ENCODE assay signal across 1 cellular context in genomic region chr1:108559215-108560142, GRCh38.
TF ChIP-seq lines count a peak whose summit lies in the region.

TSS of gene EEIG2 (plus strand) at chr1:108560100. CDS start at chr1:108560429, 329 bp downstream.

TF ChIP-seq in H1, 55 proteins besides CTCF, POLR2A, EP300 and RAD21 (continued from another document):
- no peak for TF ChIP-seq POLR2AphosphoS5 (IDR thresholded peaks at IDR 0.05; ENCODE audit: low read depth, low read length)
- no peak for TF ChIP-seq SP2 (IDR thresholded peaks at IDR 0.05; ENCODE audit: low read length)
- peak; percentile 23 for TF ChIP-seq TAF7 (optimal IDR thresholded peaks at IDR 0.05; ENCODE audit: borderline replicate concordance, low read depth, low read length)
- TF ChIP-seq CTBP2 (IDR thresholded peaks at IDR 0.05; ENCODE audit: borderline replicate concordance, insufficient read depth, insufficient read length, low read length): no peak
- TF ChIP-seq GABPA (IDR thresholded peaks at IDR 0.05; ENCODE audit: borderline replicate concordance, insufficient read depth, low read length): no peak
- TF ChIP-seq YY1 (IDR thresholded peaks at IDR 0.05; ENCODE audit: low read depth, low read length): no peak
- no peak for TF ChIP-seq MAFK (IDR thresholded peaks at IDR 0.05; ENCODE audit: low read depth, low read length)
- no peak for TF ChIP-seq SIRT6 (IDR thresholded peaks at IDR 0.05; ENCODE audit: low read length)
- no peak for TF ChIP-seq CHD1 (IDR thresholded peaks at IDR 0.05; ENCODE audit: low read depth, low read length)
- TF ChIP-seq CREB1 (IDR thresholded peaks at IDR 0.05): peak; percentile 92
- no peak for TF ChIP-seq BRCA1 (IDR thresholded peaks at IDR 0.05; ENCODE audit: low read depth, low read length)
- TF ChIP-seq TAF1 (IDR thresholded peaks at IDR 0.05; ENCODE audit: low read depth, low read length): peak; percentile 43; the same call in 1 of the 2 replicates
- no peak for TF ChIP-seq JUN (IDR thresholded peaks at IDR 0.05; ENCODE audit: low read depth, low read length)
- TF ChIP-seq SIX5 (IDR thresholded peaks at IDR 0.05; ENCODE audit: low read depth, low read length): no peak
- peak; percentile 24 for TF ChIP-seq ASH2L (IDR thresholded peaks at IDR 0.05; ENCODE audit: low read length)
- TF ChIP-seq CBX8 (IDR thresholded peaks at IDR 0.05; ENCODE audit: borderline replicate concordance, low read depth, low read length): no peak
- no peak for TF ChIP-seq SUZ12 (IDR thresholded peaks at IDR 0.05; ENCODE audit: low read length)
- no peak for TF ChIP-seq CEBPB (IDR thresholded peaks at IDR 0.05; ENCODE audit: low read depth, low read length)
- TF ChIP-seq ATF2 (IDR thresholded peaks at IDR 0.05; ENCODE audit: low read length): no peak
- TF ChIP-seq ZNF274 (IDR thresholded peaks at IDR 0.05; ENCODE audit: borderline replicate concordance, extremely low read depth, low read length): no peak
- no peak for TF ChIP-seq ATF3 (IDR thresholded peaks at IDR 0.05; ENCODE audit: insufficient read depth, low read depth, low read length)
- no peak for TF ChIP-seq CBX5 (IDR thresholded peaks at IDR 0.05; ENCODE audit: low read depth, low read length)
- TF ChIP-seq CHD7 (IDR thresholded peaks at IDR 0.05; ENCODE audit: insufficient replicate concordance, low read length): no peak
- no peak for TF ChIP-seq BCL11A (IDR thresholded peaks at IDR 0.05; ENCODE audit: low read depth in 2 of 2, low read length in 2 of 2)
- TF ChIP-seq NRF1 (IDR thresholded peaks at IDR 0.05; ENCODE audit: low read depth, low read length): no peak
- TF ChIP-seq KDM4A (IDR thresholded peaks at IDR 0.05; ENCODE audit: low read depth, low read length, severe bottlenecking): no peak
- TF ChIP-seq RXRA (IDR thresholded peaks at IDR 0.05; ENCODE audit: insufficient read depth, low read depth, low read length): no peak
- no peak for TF ChIP-seq GTF2F1 (IDR thresholded peaks at IDR 0.05; ENCODE audit: borderline replicate concordance, low read depth, low read length)
- no peak for TF ChIP-seq HDAC2 (IDR thresholded peaks at IDR 0.05; ENCODE audit: borderline replicate concordance in 1 of 2, low read depth in 2 of 2, low read length in 2 of 2)
- TF ChIP-seq TEAD4 (IDR thresholded peaks at IDR 0.05; ENCODE audit: low read depth, low read length): no peak
- TF ChIP-seq E2F6 (IDR thresholded peaks at IDR 0.05): no peak
- no peak for TF ChIP-seq USF2 (IDR thresholded peaks at IDR 0.05; ENCODE audit: low read length)
- TF ChIP-seq NANOG (IDR thresholded peaks at IDR 0.05; ENCODE audit: insufficient read depth, low read depth, low read length, poor library complexity, severe bottlenecking): peak; percentile 45
- no peak for TF ChIP-seq POU5F1 (IDR thresholded peaks at IDR 0.05; ENCODE audit: low read depth, low read length)
